In the genomic region with DNA sequence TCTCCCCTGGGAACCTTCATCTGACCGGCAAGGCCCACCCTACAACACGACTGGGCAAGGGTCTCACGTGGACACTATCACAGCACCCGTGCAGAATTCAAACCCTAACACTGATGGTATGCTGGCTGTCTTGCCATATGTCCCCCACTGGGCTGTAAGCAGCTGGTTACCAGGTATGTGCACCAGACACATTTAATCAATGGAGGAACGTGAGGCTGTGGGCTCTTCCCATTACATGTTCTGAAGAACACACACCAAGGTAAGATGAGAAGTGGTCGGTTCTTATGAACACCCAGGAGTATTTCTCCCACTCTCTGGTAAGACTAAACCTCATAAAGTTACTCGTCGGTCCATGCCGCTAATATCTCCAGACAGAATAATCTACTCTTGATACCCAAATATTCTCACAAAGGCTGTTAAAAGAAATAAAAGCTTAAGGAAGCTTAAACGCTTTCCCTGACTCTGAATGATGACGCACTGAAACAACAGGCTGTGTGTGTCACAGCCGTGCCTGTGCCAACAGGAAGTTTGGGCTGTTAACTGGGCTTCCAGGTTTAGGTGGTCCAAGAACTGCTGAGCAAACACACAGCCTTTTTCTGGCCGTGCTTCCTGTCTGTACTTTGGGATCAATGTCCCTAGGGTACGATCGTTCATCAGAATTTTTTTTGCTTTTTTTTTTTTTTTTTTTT, we compare ENCODE assay signal across 9 cellular contexts.
A peak's percentile ranks its signal among the peaks of the same experiment; 100 is the strongest.
DNase-seq lines count a peak whose midpoint lies in the region; TF ChIP-seq lines count a peak whose summit lies in the region.
"Had no signal": no experiment of that assay in that cellular context is flagged by ENCODE, and none has a peak within 500 bp of the region (broad histone marks: within the 10 kb centered on the region; RNA-seq: fewer than 3 reads in every experiment).

No MANE protein-coding gene starts in this region.

- H3K9me3 Mint-ChIP-seq in nephron progenitor cell = no peaks in the 10 kb centered on the region

- DNase-seq in ACHN = peak; percentile 19
- DNase-seq in SHP77 treated with DMSO at 0.1 percent for 48 hours (lab: John Stamatoyannopoulos, UW) = peak; percentile 34
- DNase-seq in fibroblast of gingiva (ENCODE audit: low read depth) = peak; percentile 12
- no peak for DNase-seq in nephron progenitor cell
- no peak for DNase-seq in NCI-H1048 (lab: John Stamatoyannopoulos, UW)
- no peak for DNase-seq in HUDEP-2 (lab: John Stamatoyannopoulos, UW; ENCODE audit: unreplicated experiment in 76 of 76)
- no peak for DNase-seq in KBM-7
- DNase-seq in GM13977 (ENCODE audit: low spot score) = no peak
- DNase-seq: Karpas-422 had no signal

- no peaks in the 10 kb centered on the region for H3K27me3 Mint-ChIP-seq in nephron progenitor cell (ENCODE audit: low read depth, poor library complexity)

- H3K4me1 Mint-ChIP-seq in nephron progenitor cell = peaks cover 42% of the 10 kb centered on the region

- in situ Hi-C loops in ACHN (cut with HindIII; ENCODE audit: low pct_ligation_motif_present, low pct_unique_long_range_greater_than_20kb, low sequenced_read_pairs) (no loop called here), KBM-7 (cut with MboI; ENCODE audit: low pct_unique_long_range_greater_than_20kb, low sequenced_read_pairs) (no loop called here), GM13977 (cut with MboI; ENCODE audit: low pct_unique_long_range_greater_than_20kb, low sequenced_read_pairs, unreplicated experiment) (no loop called here)

- TF ChIP-seq CTCF in nephron progenitor cell (IDR thresholded peaks at IDR 0.05) = no peak
- no peak for TF ChIP-seq CTCF in GM13977 (IDR thresholded peaks at IDR 0.05; ENCODE audit: extremely low read depth, insufficient read depth, missing control alignments)

- H3K4me3 Mint-ChIP-seq in nephron progenitor cell = no peak overlapping the region

- no peaks in the 10 kb centered on the region for H3K36me3 Mint-ChIP-seq in nephron progenitor cell (ENCODE audit: low read depth)

- H3K27ac Mint-ChIP-seq in nephron progenitor cell = peak overlapping the region; percentile 17

Comparison
In these comparisons a context has a peak if more than half of its experiments do, and no peak if none do; other contexts are left out.
1. DNase-seq: peak in ACHN (single experiment), SHP77 treated with DMSO at 0.1 percent for 48 hours (single experiment) and fibroblast of gingiva (single experiment); none in nephron progenitor cell (single experiment), NCI-H1048 (single experiment), HUDEP-2 (0 of 76), KBM-7 (single experiment) and GM13977 (single experiment).